8 cellular contexts compared by ENCODE assay signal in genomic region chr9:34456746-34457145, GRCh38. TPM values are rescaled to one million over a fixed set of nuclear protein-coding genes. Genes with fewer than 3 reads are reported as not detected.
A peak's percentile ranks its signal among the peaks of the same experiment; 100 is the strongest.
DNase-seq lines count a peak whose midpoint lies in the region; ATAC-seq and TF ChIP-seq lines count a peak whose summit lies in the region.

No MANE protein-coding gene starts in this region.

- CTCF ChIA-PET in AG04450 (lab: Charles Lee), result interaction anchor here (1.0 to 2.3 kb wide), 6 partner anchors 10 to 178 kb away, joined by 3 to 12 read pairs (median 6); no protein-coding TSS in a partner anchor

- in situ Hi-C loops in GM13977 (cut with MboI; ENCODE audit: low pct_unique_long_range_greater_than_20kb, low sequenced_read_pairs, unreplicated experiment), result no loop called here

- no peaks in the 10 kb centered on the region for H3K9me3 Mint-ChIP-seq in naive thymus-derived CD8-positive, alpha-beta T cell

- ATAC-seq in naive thymus-derived CD8-positive, alpha-beta T cell, result no peak
- no peak for ATAC-seq in HG03139 (IDR thresholded peaks at IDR 0.05; ENCODE audit: unreplicated experiment)

- no peak for DNase-seq in AG04450 (ENCODE audit: low read depth, low spot score)
- DNase-seq in MG63, result no peak
- DNase-seq in coronary artery (ENCODE audit: low spot score), result no peak
- DNase-seq in naive thymus-derived CD8-positive, alpha-beta T cell, result no peak
- DNase-seq in GM13977 (ENCODE audit: low spot score), result no peak
- DNase-seq in activated gamma-delta T cell (lab: John Stamatoyannopoulos, UW), result no peak
- DNase-seq in stimulated activated CD4-positive, alpha-beta T cell treated with anti-CD3 and anti-CD28 coated beads, Interleukin-4, amount 100 ng/mL, for 24 hours, result no peak

- H3K36me3 Mint-ChIP-seq in naive thymus-derived CD8-positive, alpha-beta T cell, result no peaks in the 10 kb centered on the region

- H3K4me1 Mint-ChIP-seq in naive thymus-derived CD8-positive, alpha-beta T cell, result peaks cover 20 to 66% (median 40%) of the 10 kb centered on the region in 4 donors

- H3K27ac ChIP-seq in AG04450 (ENCODE audit: low read depth, low read length) (peak overlapping the region; percentile 47), coronary artery (peak overlapping the region; percentile 72 to 89)

- peak overlapping the region in 1 of 10 donors; percentile 30 for H3K27ac Mint-ChIP-seq in naive thymus-derived CD8-positive, alpha-beta T cell

- peak overlapping the region; percentile 88 to 94 (median 92) for H3K4me3 Mint-ChIP-seq in naive thymus-derived CD8-positive, alpha-beta T cell

- H3K9me3 ChIP-seq in AG04450 (ENCODE audit: control insufficient read depth, insufficient read depth, low read length) (no peaks in the 10 kb centered on the region; the same call in 1 of the 2 replicates), MG63 (no peaks in the 10 kb centered on the region)

- H3K36me3 ChIP-seq in MG63, result no peaks in the 10 kb centered on the region

- peak overlapping the region; percentile 85 for H3K4me3 ChIP-seq in AG04450 (ENCODE audit: low read depth, low read length)
- peak overlapping the region; percentile 71 for H3K4me3 ChIP-seq in MG63
- peak overlapping the region; percentile 90 for H3K4me3 ChIP-seq in coronary artery

- H3K27me3 Mint-ChIP-seq in naive thymus-derived CD8-positive, alpha-beta T cell, result peaks cover 0 to 6% (median 0%) of the 10 kb centered on the region in 5 donors

- peaks cover 5% of the 10 kb centered on the region for H3K27me3 ChIP-seq in AG04450 (ENCODE audit: control insufficient read depth, insufficient read depth, low read length)
- H3K27me3 ChIP-seq in MG63, result no peaks in the 10 kb centered on the region

- TF ChIP-seq CTCF in AG04450 (IDR thresholded peaks at IDR 0.05; ENCODE audit: low read depth, low read length) (no peak), coronary artery (IDR thresholded peaks at IDR 0.05) (no peak), GM13977 (IDR thresholded peaks at IDR 0.05; ENCODE audit: extremely low read depth, insufficient read depth, missing control alignments) (no peak)

- POLR2A ChIA-PET in AG04450 (lab: Yijun Ruan, JAX), result no interaction called here
- POLR2A ChIA-PET in naive thymus-derived CD8-positive, alpha-beta T cell (lab: Charles Lee), result interaction anchor here (0.8 kb wide), 1 partner anchor 76 kb away, joined by 3 read pairs; no protein-coding TSS in a partner anchor

RNA-seq across cellular contexts. Expression of gene FAM219A, which starts 1.6 kb away (rescaled TPM):
- 8.0 and 9.8 TPM in 2 replicates for polyA plus RNA-seq in AG04450 (2011; rRNA removed)
- 9.6 and 10.6 TPM in 2 replicates for polyA minus RNA-seq in AG04450 (2011; rRNA and poly(A)+ RNA removed)
- 3.1 and 7.7 TPM in 2 replicates for total RNA-seq in MG63 (2014; rRNA removed; shearing (Covaris generic); ENCODE audit: low replicate concordance)
- total RNA-seq in naive thymus-derived CD8-positive, alpha-beta T cell, result 10 to 100 TPM; 18.4 to 18.5 TPM
- polyA plus RNA-seq in naive thymus-derived CD8-positive, alpha-beta T cell, result 1 to 10 TPM in 1 of 3 donors, under 1 TPM in 2; 0.59 to 1.1 (median 0.67) TPM

RNA-seq across cellular contexts. Expression of gene DNAI1, which starts 1.9 kb away (rescaled TPM):
- polyA plus RNA-seq in AG04450 (2011; rRNA removed), result not detected in 2 replicates
- polyA minus RNA-seq in AG04450 (2011; rRNA and poly(A)+ RNA removed), result 0.22 TPM in 1 of 2 replicates, not detected in the other
- total RNA-seq in MG63 (2014; rRNA removed; shearing (Covaris generic); ENCODE audit: low replicate concordance), result not detected in 2 replicates
- not detected for total RNA-seq in naive thymus-derived CD8-positive, alpha-beta T cell
- not detected for polyA plus RNA-seq in naive thymus-derived CD8-positive, alpha-beta T cell
